6 cellular contexts compared by ENCODE assay signal in the genomic region with DNA sequence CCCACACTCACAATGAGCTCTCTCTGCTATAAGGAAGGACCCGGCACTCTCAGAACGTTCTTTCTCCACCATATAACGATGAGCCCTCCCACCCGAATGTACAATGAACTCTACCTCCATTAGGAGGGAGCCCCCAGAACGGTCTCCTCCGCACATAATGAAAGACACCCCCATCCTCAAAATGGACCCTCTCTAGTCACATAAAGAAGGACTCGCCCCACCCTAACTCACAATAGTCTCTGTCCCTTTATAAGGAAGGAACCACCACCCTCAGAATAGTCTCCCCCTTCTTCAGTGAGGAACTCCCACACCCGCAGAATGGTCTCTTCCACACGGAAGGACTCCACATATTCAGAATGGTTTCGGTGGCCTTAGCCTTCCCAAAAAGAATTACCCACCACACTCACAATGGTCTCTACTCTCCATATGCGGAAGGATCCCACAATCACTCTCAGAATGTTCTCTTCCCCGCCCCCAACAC. TPM values are rescaled to one million over a fixed set of nuclear protein-coding genes. Genes with fewer than 3 reads are reported as not detected.
A peak's percentile ranks its signal among the peaks of the same experiment; 100 is the strongest.
DNase-seq lines count a peak whose midpoint lies in the region; ATAC-seq and TF ChIP-seq lines count a peak whose summit lies in the region.

No MANE protein-coding gene starts in this region.

- POLR2A ChIA-PET in activated CD4-positive, alpha-beta memory T cell treated with anti-CD3 and anti-CD28 coated beads, Interleukin-2, amount 10 ng/mL, durations not matched to agents 7 days and 5 days (lab: Charles Lee), result interaction anchor here (1.2 to 13.8 kb wide), 9 partner anchors 8 to 263 kb away, joined by 3 to 415 read pairs (median 8); a partner anchor contains a TSS

- peaks cover 50% of the 10 kb centered on the region for H3K36me3 Mint-ChIP-seq in activated CD4-positive, alpha-beta memory T cell treated with anti-CD3 and anti-CD28 coated beads, Interleukin-2, amount 10 ng/mL, durations not matched to agents 7 days and 5 days (ENCODE audit: low read depth)

- ATAC-seq in GM21737 (IDR thresholded peaks at IDR 0.05; ENCODE audit: unreplicated experiment) (peak; percentile 1), lower lobe of right lung (peak in 1 of 2 donors; percentile 16), GM21723 (IDR thresholded peaks at IDR 0.05; ENCODE audit: unreplicated experiment) (no peak)

- H3K27ac Mint-ChIP-seq in activated CD4-positive, alpha-beta memory T cell treated with anti-CD3 and anti-CD28 coated beads, Interleukin-2, amount 10 ng/mL, durations not matched to agents 7 days and 5 days, result peak overlapping the region; percentile 92

- H3K27me3 Mint-ChIP-seq in activated CD4-positive, alpha-beta memory T cell treated with anti-CD3 and anti-CD28 coated beads, Interleukin-2, amount 10 ng/mL, durations not matched to agents 7 days and 5 days, result no peaks in the 10 kb centered on the region

- no peaks in the 10 kb centered on the region for H3K9me3 ChIP-seq in lower lobe of right lung

- peak overlapping the region; percentile 81 for H3K27ac ChIP-seq in lower lobe of right lung

- no peak for TF ChIP-seq CTCF in lower lobe of right lung (IDR thresholded peaks at IDR 0.05)

- peaks cover 29% of the 10 kb centered on the region for H3K36me3 ChIP-seq in lower lobe of right lung

- H3K9me3 Mint-ChIP-seq in activated CD4-positive, alpha-beta memory T cell treated with anti-CD3 and anti-CD28 coated beads, Interleukin-2, amount 10 ng/mL, durations not matched to agents 7 days and 5 days, result no peaks in the 10 kb centered on the region

- no peaks in the 10 kb centered on the region for H3K27me3 ChIP-seq in lower lobe of right lung (ENCODE audit: low read depth)

- peak overlapping the region; percentile 70 for H3K4me3 ChIP-seq in lower lobe of right lung

- H3K4me1 ChIP-seq in lower lobe of right lung, result peaks cover 4% of the 10 kb centered on the region

- DNase-seq in activated CD4-positive, alpha-beta memory T cell treated with anti-CD3 and anti-CD28 coated beads, Interleukin-2, amount 10 ng/mL, durations not matched to agents 7 days and 5 days, result no peak
- DNase-seq in lower lobe of right lung, result no peak
- no peak for DNase-seq in NCI-H524 (lab: John Stamatoyannopoulos, UW)
- DNase-seq in SKM-1 (lab: John Stamatoyannopoulos, UW; ENCODE audit: unreplicated experiment), result no peak

- peaks cover 48% of the 10 kb centered on the region for H3K4me1 Mint-ChIP-seq in activated CD4-positive, alpha-beta memory T cell treated with anti-CD3 and anti-CD28 coated beads, Interleukin-2, amount 10 ng/mL, durations not matched to agents 7 days and 5 days

- intact Hi-C loops in lower lobe of right lung (cut with DNase I), result no loop called here

- H3K4me3 Mint-ChIP-seq in activated CD4-positive, alpha-beta memory T cell treated with anti-CD3 and anti-CD28 coated beads, Interleukin-2, amount 10 ng/mL, durations not matched to agents 7 days and 5 days, result peak overlapping the region; percentile 95

- CTCF ChIA-PET in activated CD4-positive, alpha-beta memory T cell treated with anti-CD3 and anti-CD28 coated beads, Interleukin-2, amount 10 ng/mL, durations not matched to agents 7 days and 5 days (lab: Charles Lee), result interaction anchor here (1.1 to 2.2 kb wide), 6 partner anchors 13 to 262 kb away, joined by 3 to 11 read pairs (median 6); a partner anchor contains a TSS

RNA-seq across cellular contexts. Expression of a gene that starts 0.5 kb away (rescaled TPM):
- total RNA-seq in activated CD4-positive, alpha-beta memory T cell treated with anti-CD3 and anti-CD28 coated beads, Interleukin-2, amount 10 ng/mL, durations not matched to agents 7 days and 5 days, result 10 to 100 TPM; 17.9 to 18.3 TPM
- total RNA-seq in lower lobe of right lung, result 21.3 TPM

RNA-seq across cellular contexts. Expression of a gene that starts 7.9 kb away (rescaled TPM):
- total RNA-seq in activated CD4-positive, alpha-beta memory T cell treated with anti-CD3 and anti-CD28 coated beads, Interleukin-2, amount 10 ng/mL, durations not matched to agents 7 days and 5 days, result 100 to 1,000 TPM; 354 to 359 TPM
- 20.6 TPM for total RNA-seq in lower lobe of right lung

RNA-seq across cellular contexts. Expression of a gene that starts 13.2 kb away (rescaled TPM):
- total RNA-seq in activated CD4-positive, alpha-beta memory T cell treated with anti-CD3 and anti-CD28 coated beads, Interleukin-2, amount 10 ng/mL, durations not matched to agents 7 days and 5 days, result 10 to 100 TPM; 78.5 to 79.6 TPM
- 55.0 TPM for total RNA-seq in lower lobe of right lung

RNA-seq across cellular contexts. Expression of a gene that starts 13.4 kb away (rescaled TPM):
- 10 to 100 TPM; 55.2 to 60.6 TPM for total RNA-seq in activated CD4-positive, alpha-beta memory T cell treated with anti-CD3 and anti-CD28 coated beads, Interleukin-2, amount 10 ng/mL, durations not matched to agents 7 days and 5 days
- total RNA-seq in lower lobe of right lung, result 37.7 TPM

RNA-seq across cellular contexts. Expression of a gene that starts 46.4 kb away (rescaled TPM):
- 10 to 100 TPM; 63.2 to 63.7 TPM for total RNA-seq in activated CD4-positive, alpha-beta memory T cell treated with anti-CD3 and anti-CD28 coated beads, Interleukin-2, amount 10 ng/mL, durations not matched to agents 7 days and 5 days
- total RNA-seq in lower lobe of right lung, result 45.8 TPM

Comparison
In these comparisons a context has a peak if more than half of its experiments do, and no peak if none do; other contexts are left out.
1. RNA of a gene that starts 7.9 kb away (total RNA-seq): 354 to 359 TPM in activated CD4-positive, alpha-beta memory T cell treated with anti-CD3 and anti-CD28 coated beads, Interleukin-2, amount 10 ng/mL, durations not matched to agents 7 days and 5 days; 20.6 TPM in lower lobe of right lung (single experiment); every median in the first group is over 10 times any median in the second.